Comparison of ENCODE assay signal across 23 cellular contexts in the genomic region with DNA sequence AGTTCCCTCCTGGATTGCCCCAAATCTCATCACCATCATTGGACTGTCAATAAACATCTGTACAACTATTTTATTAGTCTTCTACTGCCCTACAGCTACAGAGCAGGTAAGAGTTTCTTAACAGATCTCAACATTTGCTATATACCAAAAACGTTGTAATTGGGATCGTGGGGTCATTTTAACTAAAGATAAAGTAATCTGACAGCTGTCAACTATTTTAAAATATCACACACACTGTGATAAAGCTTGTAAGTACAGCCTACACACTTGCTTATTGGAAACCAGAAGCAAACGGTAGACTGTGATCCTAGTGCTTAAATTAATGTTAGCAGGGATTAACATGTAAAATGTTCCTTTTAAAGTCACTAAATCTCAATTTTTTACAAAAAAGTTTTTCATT. TPM values are rescaled to one million over a fixed set of nuclear protein-coding genes. Genes with fewer than 3 reads are reported as not detected.
"Had no signal": no experiment of that assay in that cellular context is flagged by ENCODE, and none has a peak within 500 bp of the region (broad histone marks: within the 10 kb centered on the region; RNA-seq: fewer than 3 reads in every experiment).

No MANE protein-coding gene starts in this region.

- H3K9me3 ChIP-seq: esophagus muscularis mucosa, gastrocnemius medialis, heart right ventricle, pancreas, stomach had no signal

- H3K4me2 ChIP-seq: smooth muscle cell had no signal

- H3K4me1 Mint-ChIP-seq: mesothelial cell of epicardium, neural crest cell had no signal

- H3K4me3 Mint-ChIP-seq: mesothelial cell of epicardium; natural killer cell; neural crest cell; stimulated activated naive B cell treated with anti-CD40 and anti-IgM and Interleukin-4, amounts not matched to agents 10 μg/mL and 1 μg/mL and 100 μg/mL, for 72 hours had no signal

- H3K27me3 Mint-ChIP-seq: progenitor cell of endocrine pancreas; stimulated activated naive B cell treated with anti-CD40 and anti-IgM and Interleukin-4, amounts not matched to agents 10 μg/mL and 1 μg/mL and 100 μg/mL, for 72 hours had no signal

- DNase-seq: effector memory CD4-positive, alpha-beta T cell; gastrocnemius medialis; heart right ventricle; hypothalamus; islet precursor cell; natural killer cell; nucleus accumbens; pancreas; right cardiac atrium; stimulated activated CD4-positive, alpha-beta T cell treated with anti-CD3 and anti-CD28 coated beads, Interleukin-1b, Interleukin-23, amount 100 ng/mL, for 48 hours; stimulated activated CD4-positive, alpha-beta T cell treated with anti-CD3 and anti-CD28 coated beads, Interleukin-4, amount 100 ng/mL, for 24 hours; stimulated activated naive B cell treated with anti-CD40 and anti-IgM and Interleukin-4, amounts not matched to agents 10 μg/mL and 1 μg/mL and 100 μg/mL, for 72 hours; stomach; substantia nigra; trophoblast cell had no signal

- FAIRE-seq: endometrium, pancreas had no signal

- H3K4me3 ChIP-seq: esophagus muscularis mucosa, gastrocnemius medialis, heart right ventricle, pancreas, smooth muscle cell, stomach had no signal

- H3K27ac Mint-ChIP-seq: mesothelial cell of epicardium; progenitor cell of endocrine pancreas; stimulated activated naive B cell treated with anti-CD40 and anti-IgM and Interleukin-4, amounts not matched to agents 10 μg/mL and 1 μg/mL and 100 μg/mL, for 72 hours had no signal

- ATAC-seq: gastrocnemius medialis, heart right ventricle, left lobe of liver, natural killer cell, pancreas, right cardiac atrium had no signal

- H3K27ac ChIP-seq: epithelial cell of prostate, esophagus muscularis mucosa, gastrocnemius medialis, pancreas, stomach had no signal

- H3K27me3 ChIP-seq: esophagus muscularis mucosa, gastrocnemius medialis, heart right ventricle, pancreas, stomach had no signal

- H3K9me3 Mint-ChIP-seq: mesothelial cell of epicardium; natural killer cell; neural crest cell; stimulated activated naive B cell treated with anti-CD40 and anti-IgM and Interleukin-4, amounts not matched to agents 10 μg/mL and 1 μg/mL and 100 μg/mL, for 72 hours had no signal

RNA-seq across cellular contexts. Expression of a gene that starts 52.5 kb away (rescaled TPM):
- total RNA-seq: neural crest cell had no signal
